Comparison of ENCODE assay signal across 8 cellular contexts in genomic region chrX:48918644-48919340, GRCh38. TPM values are rescaled to one million over a fixed set of nuclear protein-coding genes. Genes with fewer than 3 reads are reported as not detected.
A peak's percentile ranks its signal among the peaks of the same experiment; 100 is the strongest.
DNase-seq lines count a peak whose midpoint lies in the region; ATAC-seq and TF ChIP-seq lines count a peak whose summit lies in the region.

TSS of gene PIM2 (minus strand) at chrX:48919024. CDS start at chrX:48918834, 190 bp downstream.

- DNase-seq in AG20443 (ENCODE audit: low spot score) (peak; percentile 73), NCI-H460 (ENCODE audit: extremely low read depth, low read depth) (peak; percentile 92), cerebellar cortex (ENCODE audit: low spot score) (peak; percentile 97), kidney epithelial cell (ENCODE audit: low read depth) (peak; percentile 69)
- peak; percentile 86 to 88 for DNase-seq in stimulated activated CD4-positive, alpha-beta T cell treated with anti-CD3 and anti-CD28 coated beads, Interleukin-15, amount 100 ng/mL, for 48 hours (ENCODE audit: low read depth in 2 of 2)

- no peaks in the 10 kb centered on the region for H3K27me3 ChIP-seq in kidney epithelial cell (ENCODE audit: control insufficient read depth, insufficient read depth, low read length)

- no peaks in the 10 kb centered on the region for H3K36me3 ChIP-seq in kidney epithelial cell (ENCODE audit: control insufficient read depth, insufficient read depth, low read length)

- no peak for TF ChIP-seq CTCF in kidney epithelial cell (IDR thresholded peaks at IDR 0.05; ENCODE audit: insufficient read depth, low read length, poor library complexity, severe bottlenecking)

- ATAC-seq in HG03432 (IDR thresholded peaks at IDR 0.05; ENCODE audit: unreplicated experiment), result peak; percentile 78
- ATAC-seq in activated CD4-positive, CD25-positive, alpha-beta regulatory T cell treated with anti-CD3 and anti-CD28 coated beads, Interleukin-2, amount 50 U/mL, for 24 hours, result peak; percentile 71

- peak within 1 kb of the TSS; percentile 69 for H3K4me3 ChIP-seq in kidney epithelial cell (ENCODE audit: low read depth, low read length)

- TF ChIP-seq POLR2A in GM19099 (IDR thresholded peaks at IDR 0.05; ENCODE audit: extremely low read depth, insufficient read length, low read depth), result peak; percentile 99

RNA-seq across cellular contexts. Expression of gene PIM2, which starts in this region (rescaled TPM):
- 19.3 and 21.4 TPM in 2 replicates for total RNA-seq in NCI-H460 (2014; rRNA removed; shearing (Covaris generic))
- 24.4 and 27.1 TPM in 2 replicates for polyA plus RNA-seq in NCI-H460 (2014; cell fraction: nucleus; rRNA removed)
- 6.8 and 7.9 TPM in 2 replicates for total RNA-seq in kidney epithelial cell

Comparison
In these comparisons a context has a peak if more than half of its experiments do, and no peak if none do; other contexts are left out.
1. Peak in every context shown above with its lines: DNase-seq, ATAC-seq and H3K4me3 ChIP-seq.